8 cellular contexts compared by ENCODE assay signal in genomic region chr3:12984023-12984823, GRCh38.
DNase-seq lines count a peak whose midpoint lies in the region; ATAC-seq and TF ChIP-seq lines count a peak whose summit lies in the region.

No MANE protein-coding gene starts in this region.

- H3K9me2 ChIP-seq in DOHH2 (replicated peaks; ENCODE audit: control insufficient read depth, low read length): no peaks in the 10 kb centered on the region

- no peaks in the 10 kb centered on the region for H3K36me3 Mint-ChIP-seq in natural killer cell

- 51 to 52% methylated on average over 7 of the region's 7 CpGs for WGBS in thyroid gland, 2 donors

- DNase-seq in HCEC 1CT (peak; percentile 47), NCI-H774 (lab: John Stamatoyannopoulos, UW) (peak; percentile 46), natural killer cell (peak; percentile 51), thyroid gland (peak; percentile 63 to 69)
- peak; percentile 73 for DNase-seq in activated CD8-positive, alpha-beta memory T cell treated with anti-CD3 and anti-CD28 coated beads, Interleukin-2, amount 50 U/mL, for 48 hours

- peaks cover 62 to 70% of the 10 kb centered on the region in 2 donors for H3K4me1 Mint-ChIP-seq in natural killer cell

- H3K27me3 ChIP-seq in DOHH2 (ENCODE audit: control insufficient read depth, low read length): no peaks in the 10 kb centered on the region
- no peaks in the 10 kb centered on the region for H3K27me3 ChIP-seq in thyroid gland

- no peaks in the 10 kb centered on the region for H3F3A ChIP-seq in DOHH2 (ENCODE audit: control insufficient read depth, insufficient read depth)

- no peaks in the 10 kb centered on the region for H3K9me3 Mint-ChIP-seq in natural killer cell

- TF ChIP-seq CTCF in DOHH2 (IDR thresholded peaks at IDR 0.05; ENCODE audit: low read depth, low read length, poor library complexity, severe bottlenecking) (peak; percentile 94), natural killer cell (IDR thresholded peaks at IDR 0.05) (peak; percentile 73), thyroid gland (IDR thresholded peaks at IDR 0.05) (peak; percentile 30 to 76 (median 50))

- H3K79me2 ChIP-seq in DOHH2 (ENCODE audit: control insufficient read depth, low read length): no peaks in the 10 kb centered on the region

- H3K4me1 ChIP-seq in DOHH2 (ENCODE audit: control insufficient read depth, low read length) (peaks cover 15% of the 10 kb centered on the region), thyroid gland (peaks cover 0 to 6% of the 10 kb centered on the region in 2 donors)

- peak overlapping the region; percentile 37 for H3K4me3 Mint-ChIP-seq in natural killer cell

- H3K36me3 ChIP-seq in DOHH2 (ENCODE audit: control insufficient read depth, low read length) (no peaks in the 10 kb centered on the region), thyroid gland (no peaks in the 10 kb centered on the region)

- H3K27ac ChIP-seq in DOHH2 (ENCODE audit: low read depth, low read length): no peak overlapping the region
- H3K27ac ChIP-seq in thyroid gland: no peak overlapping the region

- H3K4me2 ChIP-seq in DOHH2 (ENCODE audit: low read length): no peak overlapping the region

- TF ChIP-seq POLR2A in thyroid gland (IDR thresholded peaks at IDR 0.05): no peak

- H3K27me3 Mint-ChIP-seq in natural killer cell (ENCODE audit: low read depth in 2 of 2): no peaks in the 10 kb centered on the region

- ATAC-seq in esophagus mucosa (peak; percentile 75), natural killer cell (peak; percentile 80 to 85 (median 82)), HG02798 (IDR thresholded peaks at IDR 0.05; ENCODE audit: poor library complexity, unreplicated experiment) (no peak)

- H3K27ac Mint-ChIP-seq in natural killer cell: peak overlapping the region; percentile 64 to 68

- no peaks in the 10 kb centered on the region for H3K9me3 ChIP-seq in DOHH2 (ENCODE audit: control insufficient read depth, insufficient read depth, low read length)
- no peaks in the 10 kb centered on the region for H3K9me3 ChIP-seq in thyroid gland

- intact Hi-C loops in natural killer cell (cut with micrococcal nuclease) (loop anchor here (1.0 kb wide), 1 partner anchor 116 kb away; no protein-coding TSS in a partner anchor), thyroid gland (cut with DNase I) (no loop called here)

- no peaks in the 10 kb centered on the region for H4K20me1 ChIP-seq in DOHH2 (ENCODE audit: control insufficient read depth, insufficient read depth, low read depth, low read length)

- H3K4me3 ChIP-seq in DOHH2 (ENCODE audit: low read length): no peak overlapping the region
- no peak overlapping the region for H3K4me3 ChIP-seq in thyroid gland (replicated peaks in 1 of 3)
